8 cellular contexts compared by ENCODE assay signal in the genomic region with DNA sequence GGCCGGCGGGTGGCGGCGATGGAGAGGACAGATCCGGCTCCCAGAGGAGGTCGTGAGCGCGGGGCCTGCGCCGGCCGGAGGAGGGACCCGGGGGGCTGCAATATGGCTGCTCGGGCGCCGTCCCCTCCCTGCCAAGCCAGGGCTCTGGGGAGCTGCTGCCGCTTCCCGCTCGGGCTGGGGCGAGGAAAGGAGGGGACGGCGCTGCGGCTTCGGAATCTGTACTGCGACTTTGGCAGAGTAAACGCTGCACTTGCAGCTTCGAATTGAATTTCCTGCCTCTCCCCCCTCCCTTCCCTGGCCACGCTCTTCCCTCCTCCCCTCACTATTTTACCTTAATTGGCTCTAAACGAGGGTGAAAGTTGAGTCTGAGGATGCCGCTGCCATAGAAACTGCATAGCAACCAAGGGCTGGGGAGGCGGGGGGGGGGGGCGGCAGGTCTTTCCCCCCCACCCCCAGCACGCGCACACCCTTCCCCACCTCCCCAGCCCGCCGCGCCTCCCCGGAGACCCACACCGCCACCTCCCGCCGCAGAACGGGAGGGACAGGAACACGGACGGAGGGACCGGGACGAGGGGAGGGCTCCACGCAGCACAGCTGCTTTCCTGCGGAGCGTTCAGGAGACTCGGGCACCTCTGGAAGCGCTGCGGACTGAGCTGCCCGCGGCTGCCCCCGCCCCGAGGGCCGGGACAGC.
A peak's percentile ranks its signal among the peaks of the same experiment; 100 is the strongest.
DNase-seq lines count a peak whose midpoint lies in the region; ATAC-seq, FAIRE-seq and TF ChIP-seq lines count a peak whose summit lies in the region.

No MANE protein-coding gene starts in this region.

- H3K79me2 ChIP-seq in neural cell (replicated peaks; ENCODE audit: insufficient read depth, low read length): peaks cover 5% of the 10 kb centered on the region

- no peak for TF ChIP-seq EP300 in neural cell (conservative IDR thresholded peaks at IDR 0.05; ENCODE audit: poor library complexity, severe bottlenecking)

- peaks cover 1% of the 10 kb centered on the region for H3K36me3 Mint-ChIP-seq in IgD-negative memory B cell

- peak overlapping the region; percentile 67 for H2AFZ ChIP-seq in neural cell (ENCODE audit: low read depth, low read length)

- no peaks in the 10 kb centered on the region for H3K9me3 ChIP-seq in neural cell (ENCODE audit: low read length)

- peak; percentile 14 for DNase-seq in activated T-cell treated with anti-CD3 and anti-CD28 coated beads for 48 hours (ENCODE audit: low read depth)
- DNase-seq in fibroblast of pulmonary artery (ENCODE audit: low read depth): no peak
- DNase-seq in urothelium cell line (ENCODE audit: low spot score): peak; percentile 68
- DNase-seq in NCI-H187 treated with DMSO at 0.1 percent for 48 hours (lab: John Stamatoyannopoulos, UW): no peak

- H4K20me1 ChIP-seq in neural cell (ENCODE audit: insufficient read depth): no peaks in the 10 kb centered on the region

- peaks cover 0 to 4% (median 0%) of the 10 kb centered on the region in 3 donors for H3K4me1 Mint-ChIP-seq in IgD-negative memory B cell

- FAIRE-seq in urothelium cell line (lab: Jason Lieb, UNC): peak; percentile 9

- no peak overlapping the region for H3K27ac ChIP-seq in 22Rv1
- peak overlapping the region; percentile 62 for H3K27ac ChIP-seq in neural cell (ENCODE audit: low read length)

- peak overlapping the region; percentile 60 to 92 (median 84) for H3K4me3 Mint-ChIP-seq in IgD-negative memory B cell

- H3K4me3 ChIP-seq in fibroblast of pulmonary artery (replicated peaks; ENCODE audit: low read depth, low read length): peak overlapping the region; percentile 44
- H3K4me3 ChIP-seq in neural cell (ENCODE audit: low read length): peak overlapping the region; percentile 85

- peak overlapping the region; percentile 78 for H3K4me2 ChIP-seq in neural cell (ENCODE audit: low read length)

- H3K9ac ChIP-seq in neural cell (ENCODE audit: low read length): peak overlapping the region; percentile 77

- peaks cover 9% of the 10 kb centered on the region for H3K27me3 Mint-ChIP-seq in IgD-negative memory B cell

- no peaks in the 10 kb centered on the region for H3F3A ChIP-seq in neural cell (ENCODE audit: insufficient read depth, low read length, poor library complexity, severe bottlenecking)

- TF ChIP-seq CTCF in 22Rv1 (IDR thresholded peaks at IDR 0.05): 0 out of 2 replicates have a peak, but pooled peaks have one; percentile 20
- TF ChIP-seq CTCF in fibroblast of pulmonary artery (IDR thresholded peaks at IDR 0.05; ENCODE audit: low read length, missing control alignments): no peak
- peak; percentile 37 for TF ChIP-seq CTCF in neural cell (IDR thresholded peaks at IDR 0.05; ENCODE audit: poor library complexity, severe bottlenecking)

- no peaks in the 10 kb centered on the region for H3K36me3 ChIP-seq in neural cell (ENCODE audit: insufficient read depth, low read length)

- peak; percentile 16 for TF ChIP-seq RAD21 in neural cell (conservative IDR thresholded peaks at IDR 0.05)

- H3K9me2 ChIP-seq in neural cell (ENCODE audit: insufficient read depth, low read length): no peaks in the 10 kb centered on the region

- peak; percentile 62 for ATAC-seq in GM18907 (IDR thresholded peaks at IDR 0.05; ENCODE audit: unreplicated experiment)

- no peaks in the 10 kb centered on the region for H3K9me3 Mint-ChIP-seq in IgD-negative memory B cell

- peak overlapping the region in 1 of 3 donors; percentile 34 for H3K27ac Mint-ChIP-seq in IgD-negative memory B cell

- H3K27me3 ChIP-seq in neural cell (ENCODE audit: insufficient read depth, low read depth, low read length): no peaks in the 10 kb centered on the region

TF ChIP-seq in neural cell, 6 proteins besides CTCF, POLR2A, EP300 and RAD21:
- TF ChIP-seq, protein P1, sequence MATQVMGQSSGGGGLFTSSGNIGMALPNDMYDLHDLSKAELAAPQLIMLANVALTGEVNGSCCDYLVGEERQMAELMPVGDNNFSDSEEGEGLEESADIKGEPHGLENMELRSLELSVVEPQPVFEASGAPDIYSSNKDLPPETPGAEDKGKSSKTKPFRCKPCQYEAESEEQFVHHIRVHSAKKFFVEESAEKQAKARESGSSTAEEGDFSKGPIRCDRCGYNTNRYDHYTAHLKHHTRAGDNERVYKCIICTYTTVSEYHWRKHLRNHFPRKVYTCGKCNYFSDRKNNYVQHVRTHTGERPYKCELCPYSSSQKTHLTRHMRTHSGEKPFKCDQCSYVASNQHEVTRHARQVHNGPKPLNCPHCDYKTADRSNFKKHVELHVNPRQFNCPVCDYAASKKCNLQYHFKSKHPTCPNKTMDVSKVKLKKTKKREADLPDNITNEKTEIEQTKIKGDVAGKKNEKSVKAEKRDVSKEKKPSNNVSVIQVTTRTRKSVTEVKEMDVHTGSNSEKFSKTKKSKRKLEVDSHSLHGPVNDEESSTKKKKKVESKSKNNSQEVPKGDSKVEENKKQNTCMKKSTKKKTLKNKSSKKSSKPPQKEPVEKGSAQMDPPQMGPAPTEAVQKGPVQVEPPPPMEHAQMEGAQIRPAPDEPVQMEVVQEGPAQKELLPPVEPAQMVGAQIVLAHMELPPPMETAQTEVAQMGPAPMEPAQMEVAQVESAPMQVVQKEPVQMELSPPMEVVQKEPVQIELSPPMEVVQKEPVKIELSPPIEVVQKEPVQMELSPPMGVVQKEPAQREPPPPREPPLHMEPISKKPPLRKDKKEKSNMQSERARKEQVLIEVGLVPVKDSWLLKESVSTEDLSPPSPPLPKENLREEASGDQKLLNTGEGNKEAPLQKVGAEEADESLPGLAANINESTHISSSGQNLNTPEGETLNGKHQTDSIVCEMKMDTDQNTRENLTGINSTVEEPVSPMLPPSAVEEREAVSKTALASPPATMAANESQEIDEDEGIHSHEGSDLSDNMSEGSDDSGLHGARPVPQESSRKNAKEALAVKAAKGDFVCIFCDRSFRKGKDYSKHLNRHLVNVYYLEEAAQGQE (IDR thresholded peaks at IDR 0.05; ENCODE audit: borderline replicate concordance): no peak
- TF ChIP-seq POLR2AphosphoS5 (IDR thresholded peaks at IDR 0.05) (no peak), TAF1 (IDR thresholded peaks at IDR 0.05; ENCODE audit: low read depth) (no peak), EZH2 (IDR thresholded peaks at IDR 0.05; ENCODE audit: borderline replicate concordance, insufficient read depth, low read length, poor library complexity, severe bottlenecking) (no peak), SMC3 (conservative IDR thresholded peaks at IDR 0.05; ENCODE audit: poor library complexity) (peak; percentile 32), MXI1 (conservative IDR thresholded peaks at IDR 0.05; ENCODE audit: poor library complexity, severe bottlenecking) (peak; percentile 29)

Comparison
In these comparisons a context has a peak if more than half of its experiments do, and no peak if none do; other contexts are left out.
1. DNase-seq: peak in activated T-cell treated with anti-CD3 and anti-CD28 coated beads for 48 hours (single experiment) and urothelium cell line (single experiment); none in fibroblast of pulmonary artery (single experiment) and NCI-H187 treated with DMSO at 0.1 percent for 48 hours (single experiment).